Comparison of ENCODE assay signal across 15 cellular contexts in genomic region chr14:61460063-61460462, GRCh38.
"Had no signal": no experiment of that assay in that cellular context is flagged by ENCODE, and none has a peak within 500 bp of the region (broad histone marks: within the 10 kb centered on the region; RNA-seq: fewer than 3 reads in every experiment).

No MANE protein-coding gene starts in this region.

- H3K9me3 ChIP-seq: colonic mucosa, psoas muscle, sigmoid colon had no signal

- H3K27me3 ChIP-seq: cardiac muscle cell, colonic mucosa, heart right ventricle had no signal

- H3K27me3 Mint-ChIP-seq: stimulated activated naive B cell treated with anti-CD40 and anti-IgM and Interleukin-4, amounts not matched to agents 10 μg/mL and 1 μg/mL and 100 μg/mL, for 72 hours had no signal

- H3K4me3 ChIP-seq: cardiac muscle cell, colonic mucosa, heart right ventricle, left ventricle myocardium inferior, psoas muscle, sigmoid colon had no signal

- H3K36me3 ChIP-seq: colonic mucosa had no signal

- FAIRE-seq: astrocyte, frontal cortex, keratinocyte had no signal

- DNase-seq: colonic mucosa; heart right ventricle; left ventricle myocardium inferior; mesenchymal stem cell; nephron progenitor cell; psoas muscle; SHP77; sigmoid colon; stimulated activated naive B cell treated with anti-CD40 and anti-IgM and Interleukin-4, amounts not matched to agents 10 μg/mL and 1 μg/mL and 100 μg/mL, for 72 hours; trophoblast cell had no signal

- H3K27ac ChIP-seq: cardiac muscle cell, colonic mucosa, heart right ventricle, left ventricle myocardium inferior, psoas muscle, sigmoid colon had no signal

- H3K4me3 Mint-ChIP-seq: nephron progenitor cell; stimulated activated naive B cell treated with anti-CD40 and anti-IgM and Interleukin-4, amounts not matched to agents 10 μg/mL and 1 μg/mL and 100 μg/mL, for 72 hours had no signal

- H3K4me1 ChIP-seq: psoas muscle, sigmoid colon had no signal

- ATAC-seq: activated CD4-positive, CD25-positive, alpha-beta regulatory T cell treated with anti-CD3 and anti-CD28 coated beads, Interleukin-2, amount 50 U/mL, for 24 hours; heart right ventricle; psoas muscle; stimulated activated naive B cell treated with anti-CD40 and anti-IgM and Interleukin-4, amounts not matched to agents 10 μg/mL and 1 μg/mL and 100 μg/mL, for 72 hours had no signal

- H3K27ac Mint-ChIP-seq: nephron progenitor cell; stimulated activated naive B cell treated with anti-CD40 and anti-IgM and Interleukin-4, amounts not matched to agents 10 μg/mL and 1 μg/mL and 100 μg/mL, for 72 hours had no signal
